Comparison of ENCODE assay signal across 33 cellular contexts in genomic region chr17:79678856-79679255, GRCh38. TPM values are rescaled to one million over a fixed set of nuclear protein-coding genes. Genes with fewer than 3 reads are reported as not detected.
"Had no signal": no experiment of that assay in that cellular context is flagged by ENCODE, and none has a peak within 500 bp of the region (broad histone marks: within the 10 kb centered on the region; RNA-seq: fewer than 3 reads in every experiment).

No MANE protein-coding gene starts in this region.

- H3K27me3 ChIP-seq: right lobe of liver, uterus had no signal

- H3K9ac ChIP-seq: parathyroid adenoma had no signal

- H3K9me3 ChIP-seq: right lobe of liver had no signal

- H3K4me3 ChIP-seq: left lung, lower lobe of right lung, right atrium auricular region, right lobe of liver, smooth muscle cell, tibial nerve, uterus had no signal

- FAIRE-seq: keratinocyte had no signal

- H3K36me3 Mint-ChIP-seq: natural killer cell; stimulated activated memory B cell treated with anti-CD40 and anti-IgM and Interleukin-4, amounts not matched to agents 10 μg/mL and 1 μg/mL and 100 μg/mL, for 72 hours; type B pancreatic cell had no signal

- ATAC-seq: left colon; left lung; lower lobe of right lung; natural killer cell; right lobe of liver; stimulated activated memory B cell treated with anti-CD40 and anti-IgM and Interleukin-4, amounts not matched to agents 10 μg/mL and 1 μg/mL and 100 μg/mL, for 72 hours; stimulated activated naive CD8-positive, alpha-beta T cell treated with anti-CD3 and anti-CD28 coated beads, Interleukin-15, amount 100 ng/mL, for 72 hours had no signal

- H3K4me3 Mint-ChIP-seq: naive B cell; natural killer cell; nephron progenitor cell; stimulated activated memory B cell treated with anti-CD40 and anti-IgM and Interleukin-4, amounts not matched to agents 10 μg/mL and 1 μg/mL and 100 μg/mL, for 72 hours; stimulated activated naive CD8-positive, alpha-beta T cell treated with anti-CD3 and anti-CD28 coated beads, Interleukin-15, amount 100 ng/mL, for 72 hours; type B pancreatic cell had no signal

- H3K79me2 ChIP-seq: parathyroid adenoma had no signal

- H3K27ac ChIP-seq: left lung, lower lobe of right lung, parathyroid adenoma, right atrium auricular region, right lobe of liver, tibial nerve, uterus had no signal

- H2AFZ ChIP-seq: parathyroid adenoma had no signal

- H3K36me3 ChIP-seq: left lung, lower lobe of right lung, right atrium auricular region, right lobe of liver, tibial nerve, uterus had no signal

- DNase-seq: hippocampal formation; left colon; lower lobe of right lung; mammary epithelial cell; mesenchymal stem cell; naive B cell; natural killer cell; nephron progenitor cell; nucleus accumbens; right lobe of liver; stimulated activated CD4-positive, alpha-beta T cell treated with anti-CD3 and anti-CD28 coated beads, Interleukin-1b, Interleukin-23, amount 100 ng/mL, for 48 hours; stimulated activated CD4-positive, alpha-beta T cell treated with anti-CD3 and anti-CD28 coated beads, Interleukin-2, amount 100 ng/mL, for 48 hours; stimulated activated CD4-positive, alpha-beta T cell treated with anti-CD3 and anti-CD28 coated beads, Interleukin-4, amount 100 ng/mL, for 4 hours; stimulated activated CD8-positive, alpha-beta memory T cell treated with anti-CD3 and anti-CD28 coated beads, Interleukin-4, amount 100 ng/mL, for 48 hours; stimulated activated naive CD4-positive, alpha-beta T cell treated with Interleukin-2 at 50 U/mL for 16 hours; stimulated activated naive CD8-positive, alpha-beta T cell treated with anti-CD3 and anti-CD28 coated beads, Interleukin-15, amount 100 ng/mL, for 72 hours; substantia nigra; uterus had no signal

- H3K4me1 Mint-ChIP-seq: natural killer cell; stimulated activated memory B cell treated with anti-CD40 and anti-IgM and Interleukin-4, amounts not matched to agents 10 μg/mL and 1 μg/mL and 100 μg/mL, for 72 hours; stimulated activated naive CD8-positive, alpha-beta T cell treated with anti-CD3 and anti-CD28 coated beads, Interleukin-15, amount 100 ng/mL, for 72 hours had no signal

- H3K4me1 ChIP-seq: left lung, lower lobe of right lung, parathyroid adenoma, right atrium auricular region, right lobe of liver, tibial nerve, uterus had no signal

- H3K4me2 ChIP-seq: smooth muscle cell had no signal

- H3K27ac Mint-ChIP-seq: natural killer cell; nephron progenitor cell; stimulated activated memory B cell treated with anti-CD40 and anti-IgM and Interleukin-4, amounts not matched to agents 10 μg/mL and 1 μg/mL and 100 μg/mL, for 72 hours; stimulated activated naive CD8-positive, alpha-beta T cell treated with anti-CD3 and anti-CD28 coated beads, Interleukin-15, amount 100 ng/mL, for 72 hours; type B pancreatic cell had no signal

RNA-seq across cellular contexts. Expression of gene ENPP7, which starts 51.9 kb away (rescaled TPM):
- total RNA-seq: mammary epithelial cell, mononuclear cell, osteocyte, posterior vena cava, pulmonary artery endothelial cell, renal cortical epithelial cell, right atrium auricular region, skeletal muscle tissue, smooth muscle cell, temporal lobe, tibial nerve, uterus had no signal
- polyA plus RNA-seq: keratinocyte, mammary epithelial cell, smooth muscle cell had no signal
